ENCODE assay signal across 1 cellular context in the genomic region with DNA sequence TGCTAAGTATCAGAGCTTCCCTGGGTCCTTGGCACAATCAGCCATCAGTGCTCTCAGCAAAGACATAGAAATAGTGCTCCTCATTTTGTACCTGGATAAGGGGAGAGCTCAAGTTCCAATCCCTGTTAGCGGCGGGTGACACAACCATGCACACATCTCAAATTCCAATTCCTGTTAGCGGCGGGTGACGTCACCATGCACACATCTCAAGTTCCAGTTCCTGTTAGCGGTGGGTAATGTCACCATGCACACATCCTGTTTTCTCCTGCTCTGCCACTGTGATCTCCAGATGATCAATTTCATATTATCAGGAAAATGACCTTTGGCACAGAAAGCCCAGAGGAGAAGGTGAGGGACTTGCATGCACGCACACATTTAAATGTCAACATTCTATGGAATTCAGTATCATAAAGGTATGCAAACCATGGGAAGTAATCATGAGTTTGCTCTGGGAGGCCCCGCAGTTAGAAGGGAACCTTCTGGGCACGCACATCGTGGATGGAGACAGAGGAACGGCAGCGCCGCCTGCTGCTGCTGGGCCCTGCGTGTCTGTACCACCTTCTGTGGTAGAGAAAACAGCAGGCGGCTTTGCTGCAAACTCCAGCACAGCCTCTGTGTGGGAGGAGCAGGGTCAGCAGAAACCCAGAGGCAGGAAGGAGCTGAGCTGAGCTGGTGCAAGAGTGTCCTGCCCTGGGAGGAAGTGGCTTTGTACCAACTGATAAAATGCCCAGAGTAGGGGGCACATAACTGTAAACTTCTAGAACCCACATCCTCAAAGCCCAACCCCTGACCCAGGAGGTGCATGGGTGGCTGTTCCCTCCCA.
A peak's percentile ranks its signal among the peaks of the same experiment; 100 is the strongest.
TF ChIP-seq lines count a peak whose summit lies in the region.

No MANE protein-coding gene starts in this region.

TF ChIP-seq in GM12878, 131 proteins besides CTCF, POLR2A, EP300 and RAD21 (continued from another document and continues in another):
- TF ChIP-seq, protein P1, sequence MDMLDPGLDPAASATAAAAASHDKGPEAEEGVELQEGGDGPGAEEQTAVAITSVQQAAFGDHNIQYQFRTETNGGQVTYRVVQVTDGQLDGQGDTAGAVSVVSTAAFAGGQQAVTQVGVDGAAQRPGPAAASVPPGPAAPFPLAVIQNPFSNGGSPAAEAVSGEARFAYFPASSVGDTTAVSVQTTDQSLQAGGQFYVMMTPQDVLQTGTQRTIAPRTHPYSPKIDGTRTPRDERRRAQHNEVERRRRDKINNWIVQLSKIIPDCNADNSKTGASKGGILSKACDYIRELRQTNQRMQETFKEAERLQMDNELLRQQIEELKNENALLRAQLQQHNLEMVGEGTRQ (IDR thresholded peaks at IDR 0.05; ENCODE audit: borderline replicate concordance, low read depth, low read length) = no peak
- TF ChIP-seq, protein P2, sequence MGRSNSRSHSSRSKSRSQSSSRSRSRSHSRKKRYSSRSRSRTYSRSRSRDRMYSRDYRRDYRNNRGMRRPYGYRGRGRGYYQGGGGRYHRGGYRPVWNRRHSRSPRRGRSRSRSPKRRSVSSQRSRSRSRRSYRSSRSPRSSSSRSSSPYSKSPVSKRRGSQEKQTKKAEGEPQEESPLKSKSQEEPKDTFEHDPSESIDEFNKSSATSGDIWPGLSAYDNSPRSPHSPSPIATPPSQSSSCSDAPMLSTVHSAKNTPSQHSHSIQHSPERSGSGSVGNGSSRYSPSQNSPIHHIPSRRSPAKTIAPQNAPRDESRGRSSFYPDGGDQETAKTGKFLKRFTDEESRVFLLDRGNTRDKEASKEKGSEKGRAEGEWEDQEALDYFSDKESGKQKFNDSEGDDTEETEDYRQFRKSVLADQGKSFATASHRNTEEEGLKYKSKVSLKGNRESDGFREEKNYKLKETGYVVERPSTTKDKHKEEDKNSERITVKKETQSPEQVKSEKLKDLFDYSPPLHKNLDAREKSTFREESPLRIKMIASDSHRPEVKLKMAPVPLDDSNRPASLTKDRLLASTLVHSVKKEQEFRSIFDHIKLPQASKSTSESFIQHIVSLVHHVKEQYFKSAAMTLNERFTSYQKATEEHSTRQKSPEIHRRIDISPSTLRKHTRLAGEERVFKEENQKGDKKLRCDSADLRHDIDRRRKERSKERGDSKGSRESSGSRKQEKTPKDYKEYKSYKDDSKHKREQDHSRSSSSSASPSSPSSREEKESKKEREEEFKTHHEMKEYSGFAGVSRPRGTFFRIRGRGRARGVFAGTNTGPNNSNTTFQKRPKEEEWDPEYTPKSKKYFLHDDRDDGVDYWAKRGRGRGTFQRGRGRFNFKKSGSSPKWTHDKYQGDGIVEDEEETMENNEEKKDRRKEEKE (IDR thresholded peaks at IDR 0.05) = no peak
- TF ChIP-seq PAX5 (IDR thresholded peaks at IDR 0.05; ENCODE audit: borderline replicate concordance, low read depth, low read length) = peak; percentile 69; the same call in 1 of the 2 replicates
- peak; percentile 94 for TF ChIP-seq NBN (IDR thresholded peaks at IDR 0.05)
- no peak for TF ChIP-seq ASH2L (IDR thresholded peaks at IDR 0.05; ENCODE audit: borderline replicate concordance, low read depth)
- TF ChIP-seq EZH2 (IDR thresholded peaks at IDR 0.05; ENCODE audit: borderline replicate concordance, control insufficient read depth, low read depth, low read length) = no peak
- TF ChIP-seq MYB (IDR thresholded peaks at IDR 0.05; ENCODE audit: borderline replicate concordance, low read depth, low read length) = no peak
- no peak for TF ChIP-seq NFXL1 (IDR thresholded peaks at IDR 0.05; ENCODE audit: borderline replicate concordance)
- TF ChIP-seq, protein P3, sequence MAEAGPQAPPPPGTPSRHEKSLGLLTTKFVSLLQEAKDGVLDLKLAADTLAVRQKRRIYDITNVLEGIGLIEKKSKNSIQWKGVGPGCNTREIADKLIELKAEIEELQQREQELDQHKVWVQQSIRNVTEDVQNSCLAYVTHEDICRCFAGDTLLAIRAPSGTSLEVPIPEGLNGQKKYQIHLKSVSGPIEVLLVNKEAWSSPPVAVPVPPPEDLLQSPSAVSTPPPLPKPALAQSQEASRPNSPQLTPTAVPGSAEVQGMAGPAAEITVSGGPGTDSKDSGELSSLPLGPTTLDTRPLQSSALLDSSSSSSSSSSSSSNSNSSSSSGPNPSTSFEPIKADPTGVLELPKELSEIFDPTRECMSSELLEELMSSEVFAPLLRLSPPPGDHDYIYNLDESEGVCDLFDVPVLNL (IDR thresholded peaks at IDR 0.05; ENCODE audit: low read depth, low read length) = no peak
- TF ChIP-seq PAX8 (IDR thresholded peaks at IDR 0.05) = no peak
- peak; percentile 54 for TF ChIP-seq POLR2AphosphoS5 (IDR thresholded peaks at IDR 0.05; ENCODE audit: low read length)
- no peak for TF ChIP-seq SMAD5 (IDR thresholded peaks at IDR 0.05; ENCODE audit: low read depth)
- TF ChIP-seq, protein P4, sequence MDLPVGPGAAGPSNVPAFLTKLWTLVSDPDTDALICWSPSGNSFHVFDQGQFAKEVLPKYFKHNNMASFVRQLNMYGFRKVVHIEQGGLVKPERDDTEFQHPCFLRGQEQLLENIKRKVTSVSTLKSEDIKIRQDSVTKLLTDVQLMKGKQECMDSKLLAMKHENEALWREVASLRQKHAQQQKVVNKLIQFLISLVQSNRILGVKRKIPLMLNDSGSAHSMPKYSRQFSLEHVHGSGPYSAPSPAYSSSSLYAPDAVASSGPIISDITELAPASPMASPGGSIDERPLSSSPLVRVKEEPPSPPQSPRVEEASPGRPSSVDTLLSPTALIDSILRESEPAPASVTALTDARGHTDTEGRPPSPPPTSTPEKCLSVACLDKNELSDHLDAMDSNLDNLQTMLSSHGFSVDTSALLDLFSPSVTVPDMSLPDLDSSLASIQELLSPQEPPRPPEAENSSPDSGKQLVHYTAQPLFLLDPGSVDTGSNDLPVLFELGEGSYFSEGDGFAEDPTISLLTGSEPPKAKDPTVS (IDR thresholded peaks at IDR 0.05; ENCODE audit: low read depth, low read length) = no peak
- no peak for TF ChIP-seq NFYA (IDR thresholded peaks at IDR 0.05; ENCODE audit: borderline replicate concordance, low read depth, low read length)
- TF ChIP-seq, protein P5, sequence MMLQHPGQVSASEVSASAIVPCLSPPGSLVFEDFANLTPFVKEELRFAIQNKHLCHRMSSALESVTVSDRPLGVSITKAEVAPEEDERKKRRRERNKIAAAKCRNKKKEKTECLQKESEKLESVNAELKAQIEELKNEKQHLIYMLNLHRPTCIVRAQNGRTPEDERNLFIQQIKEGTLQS (IDR thresholded peaks at IDR 0.05; ENCODE audit: borderline replicate concordance, extremely low read depth, low read depth, low read length) = no peak
- TF ChIP-seq SUZ12 (IDR thresholded peaks at IDR 0.05; ENCODE audit: unreplicated experiment) = no peak
- TF ChIP-seq, protein P6, sequence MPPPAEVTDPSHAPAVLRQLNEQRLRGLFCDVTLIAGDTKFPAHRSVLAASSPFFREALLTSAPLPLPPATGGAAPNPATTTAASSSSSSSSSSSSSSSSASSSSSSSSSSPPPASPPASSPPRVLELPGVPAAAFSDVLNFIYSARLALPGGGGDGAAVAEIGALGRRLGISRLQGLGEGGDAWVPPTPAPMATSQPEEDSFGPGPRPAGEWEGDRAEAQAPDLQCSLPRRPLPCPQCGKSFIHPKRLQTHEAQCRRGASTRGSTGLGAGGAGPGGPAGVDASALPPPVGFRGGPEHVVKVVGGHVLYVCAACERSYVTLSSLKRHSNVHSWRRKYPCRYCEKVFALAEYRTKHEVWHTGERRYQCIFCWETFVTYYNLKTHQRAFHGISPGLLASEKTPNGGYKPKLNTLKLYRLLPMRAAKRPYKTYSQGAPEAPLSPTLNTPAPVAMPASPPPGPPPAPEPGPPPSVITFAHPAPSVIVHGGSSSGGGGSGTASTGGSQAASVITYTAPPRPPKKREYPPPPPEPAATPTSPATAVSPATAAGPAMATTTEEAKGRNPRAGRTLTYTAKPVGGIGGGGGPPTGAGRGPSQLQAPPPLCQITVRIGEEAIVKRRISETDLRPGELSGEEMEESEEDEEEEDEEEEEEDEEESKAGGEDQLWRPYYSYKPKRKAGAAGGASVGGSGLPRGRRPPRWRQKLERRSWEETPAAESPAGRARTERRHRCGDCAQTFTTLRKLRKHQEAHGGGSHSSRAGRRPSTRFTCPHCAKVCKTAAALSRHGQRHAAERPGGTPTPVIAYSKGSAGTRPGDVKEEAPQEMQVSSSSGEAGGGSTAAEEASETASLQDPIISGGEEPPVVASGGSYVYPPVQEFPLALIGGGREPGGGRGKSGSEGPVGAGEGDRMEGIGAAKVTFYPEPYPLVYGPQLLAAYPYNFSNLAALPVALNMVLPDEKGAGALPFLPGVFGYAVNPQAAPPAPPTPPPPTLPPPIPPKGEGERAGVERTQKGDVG (CRISPR knock-in tag; IDR thresholded peaks at IDR 0.05) = no peak
- 0 out of 2 replicates have a peak, but pooled peaks have one; percentile 43 for TF ChIP-seq FOXM1 (IDR thresholded peaks at IDR 0.05; ENCODE audit: low read depth, low read length)
- no peak for TF ChIP-seq SMAD1 (IDR thresholded peaks at IDR 0.05; ENCODE audit: low read depth, partially characterized antibody)
- TF ChIP-seq IKZF2 (IDR thresholded peaks at IDR 0.05) = peak; percentile 96 to 97
- TF ChIP-seq PML (IDR thresholded peaks at IDR 0.05; ENCODE audit: low read length) = no peak
- TF ChIP-seq HDAC2 (IDR thresholded peaks at IDR 0.05) = no peak
- TF ChIP-seq, protein P7, sequence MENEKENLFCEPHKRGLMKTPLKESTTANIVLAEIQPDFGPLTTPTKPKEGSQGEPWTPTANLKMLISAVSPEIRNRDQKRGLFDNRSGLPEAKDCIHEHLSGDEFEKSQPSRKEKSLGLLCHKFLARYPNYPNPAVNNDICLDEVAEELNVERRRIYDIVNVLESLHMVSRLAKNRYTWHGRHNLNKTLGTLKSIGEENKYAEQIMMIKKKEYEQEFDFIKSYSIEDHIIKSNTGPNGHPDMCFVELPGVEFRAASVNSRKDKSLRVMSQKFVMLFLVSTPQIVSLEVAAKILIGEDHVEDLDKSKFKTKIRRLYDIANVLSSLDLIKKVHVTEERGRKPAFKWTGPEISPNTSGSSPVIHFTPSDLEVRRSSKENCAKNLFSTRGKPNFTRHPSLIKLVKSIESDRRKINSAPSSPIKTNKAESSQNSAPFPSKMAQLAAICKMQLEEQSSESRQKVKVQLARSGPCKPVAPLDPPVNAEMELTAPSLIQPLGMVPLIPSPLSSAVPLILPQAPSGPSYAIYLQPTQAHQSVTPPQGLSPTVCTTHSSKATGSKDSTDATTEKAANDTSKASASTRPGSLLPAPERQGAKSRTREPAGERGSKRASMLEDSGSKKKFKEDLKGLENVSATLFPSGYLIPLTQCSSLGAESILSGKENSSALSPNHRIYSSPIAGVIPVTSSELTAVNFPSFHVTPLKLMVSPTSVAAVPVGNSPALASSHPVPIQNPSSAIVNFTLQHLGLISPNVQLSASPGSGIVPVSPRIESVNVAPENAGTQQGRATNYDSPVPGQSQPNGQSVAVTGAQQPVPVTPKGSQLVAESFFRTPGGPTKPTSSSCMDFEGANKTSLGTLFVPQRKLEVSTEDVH (IDR thresholded peaks at IDR 0.05; ENCODE audit: low read depth, partially characterized antibody) = no peak
- no peak for TF ChIP-seq CHD1 (IDR thresholded peaks at IDR 0.05; ENCODE audit: low read depth, low read length)
- TF ChIP-seq YBX1 (IDR thresholded peaks at IDR 0.05) = no peak
- TF ChIP-seq GABPA (IDR thresholded peaks at IDR 0.05; ENCODE audit: low read depth) = peak; percentile 69
- no peak for TF ChIP-seq POU2F2 (IDR thresholded peaks at IDR 0.05; ENCODE audit: borderline replicate concordance, low read depth, low read length)
- TF ChIP-seq FOS (IDR thresholded peaks at IDR 0.05; ENCODE audit: borderline replicate concordance, extremely low read depth, insufficient read length) = no peak
- TF ChIP-seq TAF1 (IDR thresholded peaks at IDR 0.05; ENCODE audit: borderline replicate concordance, low read depth, low read length) = no peak; the same call in 1 of the 2 replicates
- no peak for TF ChIP-seq ZNF24 (IDR thresholded peaks at IDR 0.05)
- no peak for TF ChIP-seq POLR2AphosphoS2 (IDR thresholded peaks at IDR 0.05; ENCODE audit: low read depth, low read length)
- TF ChIP-seq, protein P8, sequence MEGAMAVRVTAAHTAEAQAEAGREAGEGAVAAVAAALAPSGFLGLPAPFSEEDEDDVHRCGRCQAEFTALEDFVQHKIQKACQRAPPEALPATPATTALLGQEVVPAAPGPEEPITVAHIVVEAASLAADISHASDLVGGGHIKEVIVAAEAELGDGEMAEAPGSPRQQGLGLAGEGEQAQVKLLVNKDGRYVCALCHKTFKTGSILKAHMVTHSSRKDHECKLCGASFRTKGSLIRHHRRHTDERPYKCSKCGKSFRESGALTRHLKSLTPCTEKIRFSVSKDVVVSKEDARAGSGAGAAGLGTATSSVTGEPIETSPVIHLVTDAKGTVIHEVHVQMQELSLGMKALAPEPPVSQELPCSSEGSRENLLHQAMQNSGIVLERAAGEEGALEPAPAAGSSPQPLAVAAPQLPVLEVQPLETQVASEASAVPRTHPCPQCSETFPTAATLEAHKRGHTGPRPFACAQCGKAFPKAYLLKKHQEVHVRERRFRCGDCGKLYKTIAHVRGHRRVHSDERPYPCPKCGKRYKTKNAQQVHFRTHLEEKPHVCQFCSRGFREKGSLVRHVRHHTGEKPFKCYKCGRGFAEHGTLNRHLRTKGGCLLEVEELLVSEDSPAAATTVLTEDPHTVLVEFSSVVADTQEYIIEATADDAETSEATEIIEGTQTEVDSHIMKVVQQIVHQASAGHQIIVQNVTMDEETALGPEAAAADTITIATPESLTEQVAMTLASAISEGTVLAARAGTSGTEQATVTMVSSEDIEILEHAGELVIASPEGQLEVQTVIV (IDR thresholded peaks at IDR 0.05; ENCODE audit: borderline replicate concordance, partially characterized antibody) = no peak
- no peak for TF ChIP-seq STAT3 (IDR thresholded peaks at IDR 0.05; ENCODE audit: low read depth, low read length)
- peak; percentile 94 for TF ChIP-seq DPF2 (IDR thresholded peaks at IDR 0.05)
- TF ChIP-seq MEF2A (IDR thresholded peaks at IDR 0.05; ENCODE audit: insufficient read depth, low read depth, low read length) = no peak
- peak; percentile 82 for TF ChIP-seq BCL11A (IDR thresholded peaks at IDR 0.05; ENCODE audit: low read depth, low read length)
- TF ChIP-seq SMC3 (IDR thresholded peaks at IDR 0.05; ENCODE audit: borderline replicate concordance, low read length) = peak; percentile 68
- peak; percentile 45; the same call in 1 of the 2 replicates for TF ChIP-seq JUNB (IDR thresholded peaks at IDR 0.05)
- TF ChIP-seq WRNIP1 (IDR thresholded peaks at IDR 0.05; ENCODE audit: borderline replicate concordance, low read depth, low read length) = no peak
- TF ChIP-seq CBFB (IDR thresholded peaks at IDR 0.05; ENCODE audit: low read depth) = 0 out of 2 replicates have a peak, but pooled peaks have one; percentile 23
